Comparison of ENCODE assay signal across 19 cellular contexts in the genomic region with DNA sequence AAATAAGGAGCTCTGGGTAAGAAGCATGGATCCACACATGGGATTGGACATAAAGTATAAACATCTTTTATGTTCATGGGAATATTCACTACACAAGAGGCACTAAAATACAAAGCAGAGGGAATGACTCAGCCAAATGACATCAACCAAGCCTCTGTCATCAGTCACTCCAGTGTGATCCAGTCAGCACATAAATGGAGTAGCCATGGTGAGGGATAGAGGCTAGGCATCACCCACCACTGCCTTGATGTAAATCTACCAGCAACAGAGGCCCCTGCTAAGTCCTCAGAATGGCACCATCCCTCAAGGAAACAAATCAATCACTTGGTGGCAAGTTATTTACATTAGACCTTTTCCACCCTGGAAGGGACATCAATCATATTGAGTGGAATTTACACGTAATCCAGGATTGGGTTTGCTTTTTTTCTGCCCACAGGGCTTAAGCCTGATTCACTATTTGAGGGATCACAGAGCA. TPM values are rescaled to one million over a fixed set of nuclear protein-coding genes. Genes with fewer than 3 reads are reported as not detected.
DNase-seq lines count a peak whose midpoint lies in the region; FAIRE-seq and TF ChIP-seq lines count a peak whose summit lies in the region.
"Had no signal": no experiment of that assay in that cellular context is flagged by ENCODE, and none has a peak within 500 bp of the region (broad histone marks: within the 10 kb centered on the region; RNA-seq: fewer than 3 reads in every experiment).

No MANE protein-coding gene starts in this region.

- H3K4me2 ChIP-seq in astrocyte (ENCODE audit: low read length): no peak overlapping the region
- H3K4me2 ChIP-seq: BLaER1 had no signal

- H3K36me3 Mint-ChIP-seq in HFFc6 (ENCODE audit: low read depth): peaks cover 9% of the 10 kb centered on the region
- peaks cover 2% of the 10 kb centered on the region for H3K36me3 Mint-ChIP-seq in astrocyte (ENCODE audit: low read depth, unreplicated experiment)
- H3K36me3 Mint-ChIP-seq: immature natural killer cell had no signal

- H3K4me3 ChIP-seq in BJ (ENCODE audit: low read depth, low read length) (no peak overlapping the region), astrocyte (ENCODE audit: insufficient read depth, low read depth, low read length) (no peak overlapping the region)
- H3K4me3 ChIP-seq: BLaER1, gastroesophageal sphincter, tibial nerve had no signal

- peak overlapping the region; percentile 70 for H3K27ac ChIP-seq in astrocyte (ENCODE audit: low read depth, low read length)
- H3K27ac ChIP-seq: BLaER1, gastroesophageal sphincter, tibial nerve had no signal

- DNase-seq in BJ (ENCODE audit: low read depth) (peak; percentile 59), HFFc6 (peak; percentile 67), astrocyte (ENCODE audit: low read depth) (peak; percentile 88), kidney glomerular epithelial cell (lab: John Stamatoyannopoulos, UW) (peak; percentile 3), COLO829 (ENCODE audit: low spot score) (no peak), NCI-H1105 treated with DMSO at 0.1 percent for 48 hours (lab: John Stamatoyannopoulos, UW) (no peak), GOT3 (lab: John Stamatoyannopoulos, UW) (no peak)
- DNase-seq in stimulated activated CD8-positive, alpha-beta memory T cell treated with anti-CD3 and anti-CD28 coated beads, Interleukin-4, amount 100 ng/mL, for 48 hours: no peak
- DNase-seq: activated CD4-positive, alpha-beta T cell treated with anti-CD3 and anti-CD28 coated beads, Interleukin-2, amount 50 U/mL, for 4 hours; amygdala; GF-D8; immature natural killer cell; Karpas-422; NCI-H187 had no signal

- H3K79me2 ChIP-seq in astrocyte (ENCODE audit: insufficient read depth, low read length): peaks cover 3% of the 10 kb centered on the region

- no peaks in the 10 kb centered on the region for H3K27me3 ChIP-seq in BJ (ENCODE audit: control insufficient read depth, insufficient read depth, low read length)
- no peaks in the 10 kb centered on the region for H3K27me3 ChIP-seq in astrocyte (ENCODE audit: insufficient read depth, low read length)
- H3K27me3 ChIP-seq: BLaER1, gastroesophageal sphincter, tibial nerve had no signal

- no peak overlapping the region for H2AFZ ChIP-seq in astrocyte (ENCODE audit: low read depth, low read length)

- H3K9me3 ChIP-seq in astrocyte (ENCODE audit: insufficient read depth, low read depth, low read length): no peaks in the 10 kb centered on the region
- H3K9me3 ChIP-seq: BLaER1, gastroesophageal sphincter, tibial nerve had no signal

- H3K36me3 ChIP-seq in BJ (ENCODE audit: control insufficient read depth, insufficient read depth, low read length) (no peaks in the 10 kb centered on the region), astrocyte (ENCODE audit: insufficient read depth, low read length) (no peaks in the 10 kb centered on the region)
- H3K36me3 ChIP-seq: BLaER1, gastroesophageal sphincter, tibial nerve had no signal

- CTCF ChIA-PET in BJ (lab: Yijun Ruan, JAX): interaction anchor here (1.4 kb wide), 2 partner anchors 17 to 36 kb away, joined by 3 to 5 read pairs; no protein-coding TSS in a partner anchor

- no peak overlapping the region for H3K9ac ChIP-seq in astrocyte (ENCODE audit: low read length)
- H3K9ac ChIP-seq: BLaER1 had no signal

- no peaks in the 10 kb centered on the region for H3K9me3 Mint-ChIP-seq in HFFc6
- no peaks in the 10 kb centered on the region for H3K9me3 Mint-ChIP-seq in astrocyte (ENCODE audit: unreplicated experiment)
- H3K9me3 Mint-ChIP-seq: activated T-helper 17 cell treated with anti-CD3 and anti-CD28 coated beads, Interleukin-2, amount 50 U/mL, for 72 hours; immature natural killer cell; T-helper 2 cell treated with Interferon-gamma antibody and Interleukin-4, amounts not matched to agents 5 μg/mL and 100 μg/mL, for 36 hours had no signal

- H4K20me1 ChIP-seq in astrocyte (ENCODE audit: insufficient read depth, low read length): no peaks in the 10 kb centered on the region
- H4K20me1 ChIP-seq: BLaER1 had no signal

- no peak for TF ChIP-seq CTCF in BJ (IDR thresholded peaks at IDR 0.05; ENCODE audit: insufficient read depth, low read depth, low read length)
- no peak for TF ChIP-seq CTCF in HFFc6 (IDR thresholded peaks at IDR 0.05)
- TF ChIP-seq CTCF in astrocyte (IDR thresholded peaks at IDR 0.05; ENCODE audit: insufficient read depth, low read depth, low read length): no peak

- POLR2A ChIA-PET in BJ (lab: Charles Lee): no interaction called here

- peaks cover 8% of the 10 kb centered on the region for H3K4me1 ChIP-seq in astrocyte (ENCODE audit: insufficient read depth, low read length)
- H3K4me1 ChIP-seq: BLaER1, gastroesophageal sphincter, tibial nerve had no signal

- peak; percentile 13 for FAIRE-seq in astrocyte (lab: Jason Lieb, UNC)

- H3K27ac Mint-ChIP-seq in HFFc6 (peak overlapping the region; percentile 87), astrocyte (ENCODE audit: unreplicated experiment) (peak overlapping the region; percentile 55)
- H3K27ac Mint-ChIP-seq: activated T-helper 17 cell treated with anti-CD3 and anti-CD28 coated beads, Interleukin-2, amount 50 U/mL, for 72 hours; immature natural killer cell; T-helper 2 cell treated with Interferon-gamma antibody and Interleukin-4, amounts not matched to agents 5 μg/mL and 100 μg/mL, for 36 hours had no signal

- peaks cover 2% of the 10 kb centered on the region for H3K27me3 Mint-ChIP-seq in HFFc6 (ENCODE audit: insufficient read depth)
- no peaks in the 10 kb centered on the region for H3K27me3 Mint-ChIP-seq in astrocyte (ENCODE audit: low read depth, unreplicated experiment)

- H3K4me1 Mint-ChIP-seq in HFFc6 (ENCODE audit: low read depth): peaks cover 41% of the 10 kb centered on the region
- H3K4me1 Mint-ChIP-seq in astrocyte (ENCODE audit: low read depth, unreplicated experiment): no peaks in the 10 kb centered on the region
- H3K4me1 Mint-ChIP-seq: activated T-helper 17 cell treated with anti-CD3 and anti-CD28 coated beads, Interleukin-2, amount 50 U/mL, for 72 hours; immature natural killer cell had no signal

- H3K4me3 Mint-ChIP-seq in HFFc6 (no peak overlapping the region), astrocyte (ENCODE audit: unreplicated experiment) (no peak overlapping the region)
- H3K4me3 Mint-ChIP-seq: activated T-helper 17 cell treated with anti-CD3 and anti-CD28 coated beads, Interleukin-2, amount 50 U/mL, for 72 hours; immature natural killer cell; T-helper 2 cell treated with Interferon-gamma antibody and Interleukin-4, amounts not matched to agents 5 μg/mL and 100 μg/mL, for 36 hours had no signal

RNA-seq across cellular contexts. Expression of a gene that starts 27.3 kb away (rescaled TPM):
- 17.9 and 27.8 TPM in 2 replicates for polyA plus RNA-seq in BJ (2011; rRNA removed)
- polyA minus RNA-seq in BJ (2011; rRNA and poly(A)+ RNA removed): 24.2 and 27.3 TPM in 2 replicates
- total RNA-seq in HFFc6 (2021; fragmentation: NEBNext Ultra II Directional; extraction: Animal tissue kit (Norgen Biotek cat#: 25700)): 10 to 100 TPM; 33.3 to 72.7 (median 63.8) TPM
- total RNA-seq in astrocyte: 9.3 and 9.4 TPM in 2 replicates
- total RNA-seq: activated T-helper 17 cell treated with anti-CD3 and anti-CD28 coated beads, Interleukin-2, amount 50 U/mL, for 72 hours had no signal

RNA-seq across cellular contexts. Expression of a gene that starts 39.3 kb away (rescaled TPM):
- polyA plus RNA-seq in BJ (2011; rRNA removed): 60.8 and 120 TPM in 2 replicates
- polyA minus RNA-seq in BJ (2011; rRNA and poly(A)+ RNA removed): 19.7 and 31.8 TPM in 2 replicates
- 10 to 100 TPM; 21.0 to 45.4 (median 44.5) TPM for total RNA-seq in HFFc6 (2021; fragmentation: NEBNext Ultra II Directional; extraction: Animal tissue kit (Norgen Biotek cat#: 25700))
- 3.0 and 4.7 TPM in 2 replicates for total RNA-seq in astrocyte

Comparison
In these comparisons a context has a peak if more than half of its experiments do, and no peak if none do; other contexts are left out.
1. DNase-seq: peak in BJ (single experiment), HFFc6 (single experiment), astrocyte (single experiment) and kidney glomerular epithelial cell (single experiment); none in COLO829 (single experiment), stimulated activated CD8-positive, alpha-beta memory T cell treated with anti-CD3 and anti-CD28 coated beads, Interleukin-4, amount 100 ng/mL, for 48 hours (single experiment), NCI-H1105 treated with DMSO at 0.1 percent for 48 hours (single experiment) and GOT3 (single experiment).